In genomic region chr20:50664248-50664647, GRCh38 we compare ENCODE assay signal across 28 cellular contexts. TPM values are rescaled to one million over a fixed set of nuclear protein-coding genes. Genes with fewer than 3 reads are reported as not detected.
DNase-seq lines count a peak whose midpoint lies in the region; ATAC-seq and TF ChIP-seq lines count a peak whose summit lies in the region.
"Had no signal": no experiment of that assay in that cellular context is flagged by ENCODE, and none has a peak within 500 bp of the region (broad histone marks: within the 10 kb centered on the region; RNA-seq: fewer than 3 reads in every experiment).

No MANE protein-coding gene starts in this region.

- intact Hi-C loops in MCF 10A (cut with micrococcal nuclease): no loop called here
- intact Hi-C loops in mammary epithelial cell (cut with micrococcal nuclease): no loop called here
- intact Hi-C loops in left cardiac atrium (cut with DNase I): loop anchor here in 1 of 2 donors (5.0 to 10.0 kb wide), 2 partner anchors 51 to 78 kb away; no protein-coding TSS in a partner anchor

- no peak for DNase-seq in MCF 10A (ENCODE audit: unreplicated experiment)
- DNase-seq in mammary epithelial cell: no peak
- no peak for DNase-seq in left cardiac atrium
- no peak for DNase-seq in AG20443 (ENCODE audit: low spot score)
- no peak for DNase-seq in stimulated activated CD4-positive, alpha-beta T cell treated with anti-CD3 and anti-CD28 coated beads, Interleukin-2, amount 100 ng/mL, for 48 hours
- DNase-seq in chondrocyte (ENCODE audit: low spot score): no peak
- DNase-seq: activated CD4-positive, CD25-positive, alpha-beta regulatory T cell; activated naive CD4-positive, alpha-beta T cell; activated T-cell treated with anti-CD3 and anti-CD28 coated beads, Interleukin-2, amount 50 U/mL, for 72 hours; brain microvascular endothelial cell; CD4-positive, alpha-beta memory T cell; DMS 273 treated with DMSO at 0.1 percent for 48 hours; effector CD4-positive, alpha-beta T cell; GM23248; head of caudate nucleus; MG63; midbrain; natural killer cell; NCI-H2029 treated with DMSO at 0.1 percent for 48 hours; NCI-H226; NCI-H69; stimulated activated CD4-positive, alpha-beta T cell treated with anti-CD3 and anti-CD28 coated beads, Interleukin-4, amount 100 ng/mL, for 24 hours had no signal

- no peaks in the 10 kb centered on the region for H4K20me1 ChIP-seq in mammary epithelial cell (ENCODE audit: insufficient read depth, low read length)

- H3K4me3 ChIP-seq in mammary epithelial cell (replicated peaks in 1 of 3; ENCODE audit: insufficient read depth in 1 of 3, low read depth in 2 of 3, low read length in 3 of 3): no peak overlapping the region
- H3K4me3 ChIP-seq: GM23248, MG63, SJSA1 had no signal

- H3K9ac ChIP-seq in mammary epithelial cell (ENCODE audit: insufficient read depth, low read length): no peak overlapping the region
- H3K9ac ChIP-seq: GM23248 had no signal

- peak; percentile 23 to 54 for ATAC-seq in left cardiac atrium
- ATAC-seq in HG02642 (IDR thresholded peaks at IDR 0.05; ENCODE audit: poor library complexity, unreplicated experiment): no peak
- ATAC-seq: activated T-cell treated with anti-CD3 and anti-CD28 coated beads, Interleukin-2, amount 50 U/mL, for 72 hours; natural killer cell; stimulated activated effector memory CD8-positive, alpha-beta T cell treated with anti-CD3 and anti-CD28 coated beads, Interleukin-12 subunit alpha, Interleukin-12 subunit beta, amount 100 ng/mL, for 72 hours had no signal

- H3K27me3 ChIP-seq in mammary epithelial cell (ENCODE audit: insufficient read depth, low read length): no peaks in the 10 kb centered on the region
- H3K27me3 ChIP-seq: brain microvascular endothelial cell, MG63, SJSA1 had no signal

- H3K79me2 ChIP-seq in mammary epithelial cell (ENCODE audit: insufficient read depth, low read length): no peaks in the 10 kb centered on the region

- H3K4me3 Mint-ChIP-seq in MCF 10A (ENCODE audit: unreplicated experiment) (no peak overlapping the region), nephron (no peak overlapping the region), chondrocyte (ENCODE audit: unreplicated experiment) (no peak overlapping the region)
- H3K4me3 Mint-ChIP-seq: activated T-cell treated with anti-CD3 and anti-CD28 coated beads, Interleukin-2, amount 50 U/mL, for 72 hours; CD4-positive, alpha-beta memory T cell; natural killer cell; stimulated activated effector memory CD8-positive, alpha-beta T cell treated with anti-CD3 and anti-CD28 coated beads, Interleukin-12 subunit alpha, Interleukin-12 subunit beta, amount 100 ng/mL, for 72 hours had no signal

- H3K9me3 ChIP-seq in mammary epithelial cell (replicated peaks; ENCODE audit: insufficient read depth, low read length): no peaks in the 10 kb centered on the region
- H3K9me3 ChIP-seq: MG63, SJSA1 had no signal

- H3K9me3 Mint-ChIP-seq in MCF 10A (ENCODE audit: unreplicated experiment) (no peaks in the 10 kb centered on the region), nephron (no peaks in the 10 kb centered on the region), chondrocyte (ENCODE audit: low read depth) (no peaks in the 10 kb centered on the region)
- H3K9me3 Mint-ChIP-seq: activated T-cell treated with anti-CD3 and anti-CD28 coated beads, Interleukin-2, amount 50 U/mL, for 72 hours; natural killer cell; stimulated activated effector memory CD8-positive, alpha-beta T cell treated with anti-CD3 and anti-CD28 coated beads, Interleukin-12 subunit alpha, Interleukin-12 subunit beta, amount 100 ng/mL, for 72 hours had no signal

- dilution Hi-C loops in mammary epithelial cell (cut with HindIII; ENCODE audit: low sequenced_read_pairs): loop anchor here (10.0 kb wide), 1 partner anchor 121 kb away; no protein-coding TSS in a partner anchor

- H3K36me3 Mint-ChIP-seq in MCF 10A (ENCODE audit: insufficient read depth, unreplicated experiment): peaks cover 5% of the 10 kb centered on the region
- H3K36me3 Mint-ChIP-seq in nephron (ENCODE audit: low read depth): no peaks in the 10 kb centered on the region
- no peaks in the 10 kb centered on the region for H3K36me3 Mint-ChIP-seq in chondrocyte (ENCODE audit: low read depth)
- H3K36me3 Mint-ChIP-seq: CD4-positive, alpha-beta memory T cell; natural killer cell; stimulated activated effector memory CD8-positive, alpha-beta T cell treated with anti-CD3 and anti-CD28 coated beads, Interleukin-12 subunit alpha, Interleukin-12 subunit beta, amount 100 ng/mL, for 72 hours had no signal

- no peak overlapping the region for H3K27ac ChIP-seq in mammary epithelial cell (ENCODE audit: insufficient read depth, low read depth, low read length)
- H3K27ac ChIP-seq: 22Rv1, brain microvascular endothelial cell, epithelial cell of prostate, GM23248, SJSA1 had no signal

- peaks cover 21% of the 10 kb centered on the region for H3K4me1 Mint-ChIP-seq in MCF 10A (ENCODE audit: insufficient read depth, unreplicated experiment)
- peaks cover 39% of the 10 kb centered on the region for H3K4me1 Mint-ChIP-seq in nephron
- peaks cover 13% of the 10 kb centered on the region for H3K4me1 Mint-ChIP-seq in chondrocyte (ENCODE audit: low read depth)
- H3K4me1 Mint-ChIP-seq: natural killer cell; stimulated activated effector memory CD8-positive, alpha-beta T cell treated with anti-CD3 and anti-CD28 coated beads, Interleukin-12 subunit alpha, Interleukin-12 subunit beta, amount 100 ng/mL, for 72 hours had no signal

- POLR2A ChIA-PET in MCF 10A (lab: Yijun Ruan, JAX): interaction anchor here (1.5 to 7.7 kb wide), 2 partner anchors 67 to 68 kb away, joined by 3 to 104 read pairs; partner anchors contain the start of gene PARD6B

- BruUV-seq in MCF 10A (replicated peaks; lab: Mats Ljungman, UMichigan) (no TSS peak), mammary epithelial cell (replicated peaks; lab: Mats Ljungman, UMichigan) (no TSS peak)

- no peak overlapping the region for H2AFZ ChIP-seq in mammary epithelial cell (ENCODE audit: low read depth, low read length)
- H2AFZ ChIP-seq: GM23248 had no signal

- in situ Hi-C loops in mammary epithelial cell (cut with MboI; ENCODE audit: low sequenced_read_pairs in 2 of 2): loop anchor here in 1 of 2 donors (10.0 kb wide), 1 partner anchor 81 kb away; no protein-coding TSS in a partner anchor

- no peak for TF ChIP-seq CTCF in MCF 10A (IDR thresholded peaks at IDR 0.05; ENCODE audit: unreplicated experiment)
- no peak for TF ChIP-seq CTCF in mammary epithelial cell (conservative IDR thresholded peaks at IDR 0.05 in 1 of 2, IDR thresholded peaks at IDR 0.05 in 1 of 2; ENCODE audit: extremely low read depth in 1 of 2, insufficient read depth in 1 of 2, low read depth in 1 of 2, low read length in 2 of 2)
- TF ChIP-seq CTCF in nephron (IDR thresholded peaks at IDR 0.05; ENCODE audit: unreplicated experiment in 3 of 3): no peak
- no peak for TF ChIP-seq CTCF in chondrocyte (IDR thresholded peaks at IDR 0.05)

- WGBS in mammary epithelial cell (ENCODE audit: low coverage, missing lambda C conversion rate): 93% methylated on average over 9 of the region's 11 CpGs

- peaks cover 4% of the 10 kb centered on the region for H3K4me1 ChIP-seq in mammary epithelial cell (ENCODE audit: insufficient read depth, low read length)

- H3K27me3 Mint-ChIP-seq in MCF 10A (ENCODE audit: insufficient read depth, unreplicated experiment): no peaks in the 10 kb centered on the region
- H3K27me3 Mint-ChIP-seq in nephron (ENCODE audit: low read depth): peaks cover 18% of the 10 kb centered on the region
- peaks cover 4% of the 10 kb centered on the region for H3K27me3 Mint-ChIP-seq in chondrocyte (ENCODE audit: low read depth)

- H3K4me2 ChIP-seq in mammary epithelial cell (ENCODE audit: insufficient read depth, low read depth, low read length): no peak overlapping the region

- no peaks in the 10 kb centered on the region for H3K36me3 ChIP-seq in mammary epithelial cell (ENCODE audit: insufficient read depth, low read length)
- H3K36me3 ChIP-seq: brain microvascular endothelial cell, MG63, SJSA1 had no signal

- H3K27ac Mint-ChIP-seq in MCF 10A (ENCODE audit: low read depth, unreplicated experiment) (peak overlapping the region; percentile 53), nephron (peak overlapping the region; percentile 40 to 95 (median 59)), chondrocyte (ENCODE audit: unreplicated experiment) (no peak overlapping the region)
- H3K27ac Mint-ChIP-seq: activated T-cell treated with anti-CD3 and anti-CD28 coated beads, Interleukin-2, amount 50 U/mL, for 72 hours; CD4-positive, alpha-beta memory T cell; natural killer cell; stimulated activated effector memory CD8-positive, alpha-beta T cell treated with anti-CD3 and anti-CD28 coated beads, Interleukin-12 subunit alpha, Interleukin-12 subunit beta, amount 100 ng/mL, for 72 hours had no signal

- CTCF ChIA-PET in MCF 10A (lab: Yijun Ruan, JAX) (interaction anchor here (0.7 to 4.0 kb wide), 12 partner anchors 14 to 130 kb away, joined by 3 to 71 read pairs (median 4); no protein-coding TSS in a partner anchor), mammary epithelial cell (lab: Charles Lee; ENCODE audit: low non-redundant PET) (no interaction called here)

RNA-seq across cellular contexts. Expression of gene RIPOR3, which starts 27.1 kb away (rescaled TPM):
- total RNA-seq in MCF 10A (2022) (not detected in 2 replicates), mammary epithelial cell (under 1 TPM in 1 of 2 donors, not detected in 1; under 0.01 TPM), left cardiac atrium (1 to 10 TPM; 3.3 to 6.7 TPM), chondrocyte (0.12 TPM in 1 of 3 replicates, not detected in the others)
- not detected for polyA plus RNA-seq in mammary epithelial cell
- not detected for polyA minus RNA-seq in mammary epithelial cell
- total RNA-seq: CD4-positive, alpha-beta memory T cell; GM23248 had no signal
